ENCODE assay signal across 23 cellular contexts in genomic region chr12:49643135-49643534, GRCh38. TPM values are rescaled to one million over a fixed set of nuclear protein-coding genes. Genes with fewer than 3 reads are reported as not detected.
"Had no signal": no experiment of that assay in that cellular context is flagged by ENCODE, and none has a peak within 500 bp of the region (broad histone marks: within the 10 kb centered on the region; RNA-seq: fewer than 3 reads in every experiment).

No MANE protein-coding gene starts in this region.

- H3K4me3 ChIP-seq: dorsolateral prefrontal cortex, gastroesophageal sphincter, thoracic aorta had no signal

- DNase-seq: activated CD4-positive, alpha-beta T cell treated with anti-CD3 and anti-CD28 coated beads, Interleukin-2, amount 50 U/mL, for 1 hour; activated CD4-positive, CD25-positive, alpha-beta regulatory T cell treated with anti-CD3 and anti-CD28 coated beads, Interleukin-2, amount 50 U/mL, for 72 hours; activated CD8-positive, alpha-beta memory T cell treated with anti-CD3 and anti-CD28 coated beads for 24 hours; activated CD8-positive, alpha-beta memory T cell treated with anti-CD3 and anti-CD28 coated beads, Interleukin-2, amount 50 U/mL, for 4 hours; activated naive CD4-positive, alpha-beta T cell treated with anti-CD3 and anti-CD28 coated beads, Interleukin-2, amount 50 U/mL, for 16 hours; activated T-cell treated with anti-CD3 and anti-CD28 coated beads, Interleukin-2, amount 50 U/mL, for 4 hours; caudate nucleus; dorsolateral prefrontal cortex; effector memory CD8-positive, alpha-beta T cell; head of caudate nucleus; hypothalamus; left cardiac atrium; nephron progenitor cell; right cardiac atrium; stimulated activated CD4-positive, alpha-beta T cell treated with anti-CD3 and anti-CD28 coated beads, Interleukin-2, amount 100 ng/mL, for 24 hours; stimulated activated naive CD4-positive, alpha-beta T cell; T-cell; WERI-Rb-1 had no signal

- H3K9me3 ChIP-seq: gastroesophageal sphincter, thoracic aorta had no signal

- H3K79me2 ChIP-seq: parathyroid adenoma had no signal

- H3K27me3 Mint-ChIP-seq: brain; effector memory CD8-positive, alpha-beta T cell; T-cell had no signal

- H3K4me3 Mint-ChIP-seq: activated T-cell treated with anti-CD3 and anti-CD28 coated beads, Interleukin-2, amount 50 U/mL, for 4 hours; brain; effector memory CD8-positive, alpha-beta T cell; nephron progenitor cell; T-cell had no signal

- H3K27me3 ChIP-seq: dorsolateral prefrontal cortex, gastroesophageal sphincter had no signal

- H3K27ac ChIP-seq: gastroesophageal sphincter, parathyroid adenoma, thoracic aorta, WERI-Rb-1 had no signal

- H3K9ac ChIP-seq: parathyroid adenoma had no signal

- H3K9me3 Mint-ChIP-seq: activated T-cell treated with anti-CD3 and anti-CD28 coated beads, Interleukin-2, amount 50 U/mL, for 4 hours; brain; effector memory CD8-positive, alpha-beta T cell; nephron progenitor cell; T-cell had no signal

- ATAC-seq: activated T-cell treated with anti-CD3 and anti-CD28 coated beads, Interleukin-2, amount 50 U/mL, for 4 hours; effector memory CD8-positive, alpha-beta T cell; right cardiac atrium; T-cell had no signal

- H2AFZ ChIP-seq: parathyroid adenoma had no signal

RNA-seq across cellular contexts. Expression of gene FAM186B, which starts 37.7 kb away (rescaled TPM):
- total RNA-seq: skeletal muscle tissue had no signal
